In genomic region chr13:78241278-78241919, GRCh38 we compare ENCODE assay signal across 9 cellular contexts.
A peak's percentile ranks its signal among the peaks of the same experiment; 100 is the strongest.
DNase-seq lines count a peak whose midpoint lies in the region; ATAC-seq and TF ChIP-seq lines count a peak whose summit lies in the region.
"Had no signal": no experiment of that assay in that cellular context is flagged by ENCODE, and none has a peak within 500 bp of the region (broad histone marks: within the 10 kb centered on the region; RNA-seq: fewer than 3 reads in every experiment).

No MANE protein-coding gene starts in this region.

- H3K36me3 Mint-ChIP-seq in T-helper 17 cell (ENCODE audit: low read depth): no peaks in the 10 kb centered on the region

- no peaks in the 10 kb centered on the region for H3K4me1 ChIP-seq in HEK293 (ENCODE audit: control insufficient read depth, insufficient read depth, low read length)

- CTCF ChIA-PET in HEK293 (lab: Yijun Ruan, JAX): interaction anchor here (0.5 to 3.4 kb wide), 23 partner anchors 9 to 1302 kb away, joined by 3 to 21 read pairs (median 4); partner anchors contain the start of gene POU4F1

- no peak overlapping the region for H3K27ac ChIP-seq in HEK293 (ENCODE audit: extremely low read depth, low read depth, low read length)

- H3K4me1 Mint-ChIP-seq in T-helper 17 cell: no peaks in the 10 kb centered on the region
- H3K4me1 Mint-ChIP-seq: central memory CD8-positive, alpha-beta T cell had no signal

- no peak overlapping the region for H3K4me3 Mint-ChIP-seq in T-helper 17 cell
- H3K4me3 Mint-ChIP-seq: central memory CD8-positive, alpha-beta T cell had no signal

- POLR2A ChIA-PET in HEK293 (lab: Yijun Ruan, JAX): no interaction called here

- H3K4me3 ChIP-seq in HEK293 (ENCODE audit: low read depth, low read length): no peak overlapping the region

- no peaks in the 10 kb centered on the region for H3K36me3 ChIP-seq in HEK293 (ENCODE audit: control insufficient read depth in 2 of 2, insufficient read depth in 1 of 2, low read length in 2 of 2)

- peaks cover 16% of the 10 kb centered on the region for H3K27me3 Mint-ChIP-seq in T-helper 17 cell
- H3K27me3 Mint-ChIP-seq: central memory CD8-positive, alpha-beta T cell had no signal

- no peak overlapping the region for H3K27ac Mint-ChIP-seq in T-helper 17 cell

- ATAC-seq in T-helper 17 cell: no peak
- no peak for ATAC-seq in GM21447 (IDR thresholded peaks at IDR 0.05; ENCODE audit: unreplicated experiment)

- H3K9me3 ChIP-seq in HEK293 (ENCODE audit: control insufficient read depth, insufficient read depth, low read depth, low read length) (no peaks in the 10 kb centered on the region), T-helper 17 cell (ENCODE audit: control insufficient read depth, low read length, poor library complexity, severe bottlenecking) (no peaks in the 10 kb centered on the region)

- TF ChIP-seq CTCF in HEK293 (tag by site-specific recombination; IDR thresholded peaks at IDR 0.05): no peak

- DNase-seq in SIG-M5 treated with dmso at 0.1 percent for 504 hours (lab: John Stamatoyannopoulos, UW; ENCODE audit: unreplicated experiment) (peak; percentile 60), SIG-M5 (lab: John Stamatoyannopoulos, UW) (no peak), NCI-H226 (peak; percentile 55), amniotic stem cell (lab: John Stamatoyannopoulos, UW) (peak; percentile 6), kidney glomerular epithelial cell (lab: John Stamatoyannopoulos, UW) (peak; percentile 16), T-helper 17 cell (no peak)

TF ChIP-seq in HEK293, 187 proteins besides CTCF, POLR2A, EP300 and RAD21:
- TF ChIP-seq, protein P1, sequence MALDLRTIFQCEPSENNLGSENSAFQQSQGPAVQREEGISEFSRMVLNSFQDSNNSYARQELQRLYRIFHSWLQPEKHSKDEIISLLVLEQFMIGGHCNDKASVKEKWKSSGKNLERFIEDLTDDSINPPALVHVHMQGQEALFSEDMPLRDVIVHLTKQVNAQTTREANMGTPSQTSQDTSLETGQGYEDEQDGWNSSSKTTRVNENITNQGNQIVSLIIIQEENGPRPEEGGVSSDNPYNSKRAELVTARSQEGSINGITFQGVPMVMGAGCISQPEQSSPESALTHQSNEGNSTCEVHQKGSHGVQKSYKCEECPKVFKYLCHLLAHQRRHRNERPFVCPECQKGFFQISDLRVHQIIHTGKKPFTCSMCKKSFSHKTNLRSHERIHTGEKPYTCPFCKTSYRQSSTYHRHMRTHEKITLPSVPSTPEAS (tag by site-specific recombination; IDR thresholded peaks at IDR 0.05): peak; percentile 65; the same call in 1 of the 2 replicates
- TF ChIP-seq ZNF654 (tag by site-specific recombination; IDR thresholded peaks at IDR 0.05; ENCODE audit: low read depth): peak; percentile 60
- 0 out of 2 replicates have a peak, but pooled peaks have one; percentile 16 for TF ChIP-seq ZNF660 (tag by site-specific recombination; IDR thresholded peaks at IDR 0.05)
- no peak for TF ChIP-seq ZNF791 (tag by site-specific recombination; IDR thresholded peaks at IDR 0.05)

Comparison
In these comparisons a context has a peak if more than half of its experiments do, and no peak if none do; other contexts are left out.
1. DNase-seq: peak in SIG-M5 treated with dmso at 0.1 percent for 504 hours (single experiment), NCI-H226 (single experiment), amniotic stem cell (single experiment) and kidney glomerular epithelial cell (single experiment); none in SIG-M5 (single experiment) and T-helper 17 cell (0 of 3).